Comparison of ENCODE assay signal across 17 cellular contexts in the genomic region with DNA sequence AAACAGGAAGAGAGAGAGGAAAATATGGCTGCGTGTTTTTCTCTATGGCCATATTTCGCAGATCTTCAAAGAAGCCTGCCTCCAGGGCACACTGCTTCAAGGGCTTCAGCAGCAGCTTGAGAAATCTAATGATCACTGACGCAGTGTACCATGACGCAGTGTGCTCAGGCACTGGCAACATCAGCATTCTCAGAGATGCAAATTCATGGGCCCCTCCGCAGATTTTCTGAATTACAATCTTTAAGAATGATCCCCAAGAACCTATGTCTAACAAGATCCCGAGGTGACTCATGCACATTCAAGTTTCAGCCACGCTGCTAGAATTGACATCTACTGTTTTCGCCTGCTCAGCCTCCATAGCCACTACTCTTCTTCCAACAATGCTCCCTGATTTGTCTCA.
A peak's percentile ranks its signal among the peaks of the same experiment; 100 is the strongest.
DNase-seq lines count a peak whose midpoint lies in the region; ATAC-seq and TF ChIP-seq lines count a peak whose summit lies in the region.
"Had no signal": no experiment of that assay in that cellular context is flagged by ENCODE, and none has a peak within 500 bp of the region (broad histone marks: within the 10 kb centered on the region; RNA-seq: fewer than 3 reads in every experiment).

No MANE protein-coding gene starts in this region.

- no peak overlapping the region for H3K27ac ChIP-seq in neuronal stem cell (replicated peaks; ENCODE audit: low read length)

- H2BK120ac ChIP-seq in neuronal stem cell (ENCODE audit: low read depth, low read length) = no peak overlapping the region

- H4K8ac ChIP-seq in neuronal stem cell (ENCODE audit: low read depth, low read length) = no peak overlapping the region

- no peak overlapping the region for H4K91ac ChIP-seq in neuronal stem cell (ENCODE audit: low read depth, low read length, poor library complexity)

- no peak overlapping the region for H3K18ac ChIP-seq in neuronal stem cell (ENCODE audit: low read length)

- H3K9ac ChIP-seq in neuronal stem cell (ENCODE audit: low read depth, low read length, poor library complexity) = no peak overlapping the region

- no peak overlapping the region for H3K23ac ChIP-seq in neuronal stem cell (ENCODE audit: low read depth, low read length, poor library complexity)

- no peak overlapping the region for H3K4me2 ChIP-seq in neuronal stem cell (ENCODE audit: insufficient read depth, low read length, poor library complexity, severe bottlenecking)

- peaks cover 10 to 35% of the 10 kb centered on the region in 2 donors for H3K4me1 ChIP-seq in neuronal stem cell (ENCODE audit: control insufficient read depth in 2 of 2, insufficient read depth in 1 of 2, low read depth in 1 of 2, low read length in 2 of 2)

- H3K36me3 ChIP-seq in neuronal stem cell (replicated peaks in 1 of 2; ENCODE audit: control insufficient read depth in 2 of 2, insufficient read depth in 2 of 2, low read length in 2 of 2) = no peaks in the 10 kb centered on the region
- H3K36me3 ChIP-seq: BE2C had no signal

- no peaks in the 10 kb centered on the region for H3K27me3 ChIP-seq in neuronal stem cell (ENCODE audit: control insufficient read depth in 3 of 3, insufficient read depth in 3 of 3, low read depth in 1 of 3, low read length in 3 of 3)
- H3K27me3 ChIP-seq: BE2C had no signal

- no peaks in the 10 kb centered on the region for H3K9me3 ChIP-seq in neuronal stem cell (replicated peaks in 1 of 2; ENCODE audit: control insufficient read depth in 2 of 2, insufficient read depth in 1 of 2, low read depth in 1 of 2, low read length in 2 of 2)
- H3K9me3 ChIP-seq: BE2C had no signal

- no peaks in the 10 kb centered on the region for H3K79me1 ChIP-seq in neuronal stem cell (ENCODE audit: low read depth, low read length)

- H2BK12ac ChIP-seq in neuronal stem cell (ENCODE audit: low read length) = no peak overlapping the region

- H3K4ac ChIP-seq in neuronal stem cell (ENCODE audit: low read length) = no peak overlapping the region

- no CpG with 5 or more reads among the region's 8 CpGs for WGBS in neuronal stem cell (ENCODE audit: extremely low coverage in 2 of 2, insufficient read length in 2 of 2, insufficient replicate concordance in 1 of 2), 2 donors

- H2AFZ ChIP-seq in neuronal stem cell (ENCODE audit: low read length) = peak overlapping the region; percentile 26

- no peak for TF ChIP-seq CTCF in GM20000 (IDR thresholded peaks at IDR 0.05; ENCODE audit: extremely low read depth, missing control alignments)

- DNase-seq in ELR (ENCODE audit: low read depth) (peak; percentile 49), astrocyte of the hippocampus (ENCODE audit: low read depth, low spot score) (peak; percentile 22), neuronal stem cell (ENCODE audit: low spot score) (no peak), GM20000 (ENCODE audit: low spot score) (no peak), cerebellum (ENCODE audit: low spot score) (no peak)
- DNase-seq: ACHN; BE2C; C1 segment of cervical spinal cord; CD4-positive, CD25-positive, alpha-beta regulatory T cell; CD8-positive, alpha-beta memory T cell; COR-L47; DMS 273 treated with DMSO at 0.1 percent for 48 hours; DMS53; DND-41; GDM1; H9 had no signal

- ATAC-seq in GM21367 (IDR thresholded peaks at IDR 0.05; ENCODE audit: unreplicated experiment) = no peak

- H3K4me3 ChIP-seq in neuronal stem cell (ENCODE audit: low read length in 2 of 2) = no peak overlapping the region

- H2BK5ac ChIP-seq in neuronal stem cell (ENCODE audit: low read length) = no peak overlapping the region

- H2AK5ac ChIP-seq in neuronal stem cell (ENCODE audit: low read depth, low read length) = no peak overlapping the region

- no peak overlapping the region for H2BK15ac ChIP-seq in neuronal stem cell (ENCODE audit: low read length)

- H3K14ac ChIP-seq in neuronal stem cell (ENCODE audit: low read length) = no peak overlapping the region

Comparison
In these comparisons a context has a peak if more than half of its experiments do, and no peak if none do; other contexts are left out.
1. DNase-seq: peak in ELR (single experiment) and astrocyte of the hippocampus (single experiment); none in neuronal stem cell (single experiment), GM20000 (single experiment) and cerebellum (single experiment).